8 cellular contexts compared by ENCODE assay signal in the genomic region with DNA sequence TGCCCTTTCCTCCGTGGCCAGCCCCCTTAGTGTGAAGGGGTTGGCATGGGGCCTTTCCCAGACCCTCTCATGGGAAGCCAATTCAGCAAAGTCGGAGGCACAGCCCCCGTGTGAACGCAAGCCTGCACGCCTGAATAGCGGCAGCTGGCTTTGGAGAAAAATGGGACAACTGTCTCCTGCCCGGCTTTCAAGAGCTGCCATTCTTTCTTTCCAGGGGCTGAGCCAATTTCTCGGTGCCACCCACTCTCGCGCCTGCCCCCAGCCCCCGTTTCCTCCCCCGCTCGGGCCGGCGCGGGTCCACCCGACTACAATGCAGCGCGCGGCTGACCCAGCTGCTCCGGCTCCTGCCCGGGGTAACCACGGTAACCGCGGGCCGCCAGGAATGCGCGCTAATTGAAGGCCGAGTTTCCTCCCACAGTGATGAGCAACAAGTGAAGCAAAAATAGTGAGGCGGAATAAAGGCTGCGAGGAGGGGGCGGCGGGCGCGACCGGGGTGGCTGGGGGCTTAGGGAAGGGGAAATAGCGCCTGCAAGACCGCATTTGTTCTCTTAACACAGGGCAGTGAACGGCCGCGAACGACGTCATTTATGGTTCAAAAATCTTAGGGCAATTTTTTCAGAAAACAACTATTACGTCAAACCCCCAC. TPM values are rescaled to one million over a fixed set of nuclear protein-coding genes. Genes with fewer than 3 reads are reported as not detected.
DNase-seq lines count a peak whose midpoint lies in the region; ATAC-seq and TF ChIP-seq lines count a peak whose summit lies in the region.

No MANE protein-coding gene starts in this region.

- no peak overlapping the region for H3K4me3 Mint-ChIP-seq in MCF 10A (ENCODE audit: unreplicated experiment)
- peak overlapping the region in 7 of 10 donors; percentile 15 to 60 (median 50) for H3K4me3 Mint-ChIP-seq in naive thymus-derived CD4-positive, alpha-beta T cell

- TF ChIP-seq POLR2A in breast epithelium (IDR thresholded peaks at IDR 0.05): no peak

- no peaks in the 10 kb centered on the region for H3K4me1 ChIP-seq in breast epithelium
- peaks cover 0 to 16% of the 10 kb centered on the region in 2 donors for H3K4me1 ChIP-seq in naive thymus-derived CD4-positive, alpha-beta T cell (ENCODE audit: control insufficient read depth in 2 of 2, insufficient read depth in 2 of 2, low read length in 2 of 2)

- H3K4me3 ChIP-seq in breast epithelium: peak overlapping the region in 2 of 3 donors; percentile 40 to 55
- H3K4me3 ChIP-seq in naive thymus-derived CD4-positive, alpha-beta T cell (ENCODE audit: low read length): no peak overlapping the region

- H3K27me3 Mint-ChIP-seq in MCF 10A (ENCODE audit: insufficient read depth, unreplicated experiment): peaks cover 50% of the 10 kb centered on the region
- H3K27me3 Mint-ChIP-seq in naive thymus-derived CD4-positive, alpha-beta T cell: peaks cover 21 to 37% (median 29%) of the 10 kb centered on the region in 5 donors

- TF ChIP-seq CTCF in breast epithelium (IDR thresholded peaks at IDR 0.05) (no peak), MCF 10A (IDR thresholded peaks at IDR 0.05; ENCODE audit: unreplicated experiment) (no peak)

- no peak overlapping the region for H3K27ac Mint-ChIP-seq in MCF 10A (ENCODE audit: low read depth, unreplicated experiment)
- H3K27ac Mint-ChIP-seq in naive thymus-derived CD4-positive, alpha-beta T cell: no peak overlapping the region

- H3K36me3 Mint-ChIP-seq in MCF 10A (ENCODE audit: insufficient read depth, unreplicated experiment): no peaks in the 10 kb centered on the region
- H3K36me3 Mint-ChIP-seq in naive thymus-derived CD4-positive, alpha-beta T cell: peaks cover 0 to 3% (median 0%) of the 10 kb centered on the region in 5 donors

- no TSS peak for BruUV-seq in MCF 10A (replicated peaks; lab: Mats Ljungman, UMichigan)

- intact Hi-C loops in breast epithelium (cut with DNase I; ENCODE audit: low total_unique reads): no loop called here
- intact Hi-C loops in MCF 10A (cut with micrococcal nuclease): no loop called here
- intact Hi-C loops in naive thymus-derived CD4-positive, alpha-beta T cell (cut with micrococcal nuclease): no loop called here

- DNase-seq in breast epithelium (ENCODE audit: low spot score in 2 of 2): peak in 1 of 2 donors; percentile 27
- DNase-seq in MCF 10A (ENCODE audit: unreplicated experiment): no peak
- DNase-seq in NCI-H748 (lab: John Stamatoyannopoulos, UW; ENCODE audit: unreplicated experiment): peak; percentile 87
- DNase-seq in fibroblast of peridontal ligament (ENCODE audit: extremely low read depth): peak; percentile 25
- no peak for DNase-seq in naive thymus-derived CD4-positive, alpha-beta T cell
- DNase-seq in NK-92 (lab: John Stamatoyannopoulos, UW; ENCODE audit: unreplicated experiment): no peak

- no peaks in the 10 kb centered on the region for H3K9me3 Mint-ChIP-seq in MCF 10A (ENCODE audit: unreplicated experiment)
- H3K9me3 Mint-ChIP-seq in naive thymus-derived CD4-positive, alpha-beta T cell: peaks cover 0 to 2% (median 0%) of the 10 kb centered on the region in 11 donors

- H3K9me3 ChIP-seq in breast epithelium: no peaks in the 10 kb centered on the region
- no peaks in the 10 kb centered on the region for H3K9me3 ChIP-seq in naive thymus-derived CD4-positive, alpha-beta T cell (ENCODE audit: control insufficient read depth in 2 of 3, low read length in 3 of 3)

- H3K4me1 Mint-ChIP-seq in MCF 10A (ENCODE audit: insufficient read depth, unreplicated experiment): peaks cover 9% of the 10 kb centered on the region
- peaks cover 16 to 41% (median 31%) of the 10 kb centered on the region in 7 donors for H3K4me1 Mint-ChIP-seq in naive thymus-derived CD4-positive, alpha-beta T cell

- POLR2A ChIA-PET in MCF 10A (lab: Yijun Ruan, JAX): no interaction called here
- POLR2A ChIA-PET in naive thymus-derived CD4-positive, alpha-beta T cell (lab: Charles Lee): no interaction called here

- ATAC-seq in naive thymus-derived CD4-positive, alpha-beta T cell: peak; percentile 31
- ATAC-seq in GM19452 (IDR thresholded peaks at IDR 0.05; ENCODE audit: unreplicated experiment): no peak
- ATAC-seq in HG02840 (IDR thresholded peaks at IDR 0.05; ENCODE audit: low FRiP score, unreplicated experiment): no peak

- CTCF ChIA-PET in MCF 10A (lab: Yijun Ruan, JAX): interaction anchor here (1.0 to 1.6 kb wide), 2 partner anchors 31 to 39 kb away, joined by 3 read pairs; no protein-coding TSS in a partner anchor
- CTCF ChIA-PET in naive thymus-derived CD4-positive, alpha-beta T cell (lab: Charles Lee): no interaction called here

- no peak overlapping the region for H3K27ac ChIP-seq in breast epithelium
- H3K27ac ChIP-seq in naive thymus-derived CD4-positive, alpha-beta T cell (ENCODE audit: low read depth, low read length): no peak overlapping the region

- no peaks in the 10 kb centered on the region for H3K36me3 ChIP-seq in breast epithelium
- H3K36me3 ChIP-seq in naive thymus-derived CD4-positive, alpha-beta T cell (ENCODE audit: control insufficient read depth in 2 of 3, insufficient read depth in 3 of 3, low read length in 3 of 3): no peaks in the 10 kb centered on the region

- H3K27me3 ChIP-seq in breast epithelium: peaks cover 0 to 3% of the 10 kb centered on the region in 2 donors
- H3K27me3 ChIP-seq in naive thymus-derived CD4-positive, alpha-beta T cell (ENCODE audit: control insufficient read depth in 2 of 2, insufficient read depth in 2 of 2, low read length in 2 of 2): peaks cover 0 to 8% of the 10 kb centered on the region in 2 donors

RNA-seq across cellular contexts. Expression of gene ILDR2, which starts 27.8 kb away (rescaled TPM):
- total RNA-seq in breast epithelium (1 to 10 TPM in 1 of 3 donors, not detected in 2; 1.9 TPM), MCF 10A (2022) (0.42 TPM in 2 replicates)
- 1 to 10 TPM in 1 of 5 experiments, under 1 TPM in 4; 0.15 to 10.0 (median 0.29) TPM for total RNA-seq in naive thymus-derived CD4-positive, alpha-beta T cell
- not detected for polyA plus RNA-seq in naive thymus-derived CD4-positive, alpha-beta T cell

RNA-seq across cellular contexts. Expression of gene MAEL, which starts 41.6 kb away (rescaled TPM):
- total RNA-seq in breast epithelium (under 1 TPM in 1 of 3 donors, not detected in 2; 0.15 TPM), MCF 10A (2022) (not detected in 2 replicates)
- not detected for total RNA-seq in naive thymus-derived CD4-positive, alpha-beta T cell
- not detected for polyA plus RNA-seq in naive thymus-derived CD4-positive, alpha-beta T cell

Comparison
In these comparisons a context has a peak if more than half of its experiments do, and no peak if none do; other contexts are left out.
1. DNase-seq: peak in NCI-H748 (single experiment) and fibroblast of peridontal ligament (single experiment); none in MCF 10A (single experiment), naive thymus-derived CD4-positive, alpha-beta T cell (0 of 9) and NK-92 (single experiment).